In the genomic region with DNA sequence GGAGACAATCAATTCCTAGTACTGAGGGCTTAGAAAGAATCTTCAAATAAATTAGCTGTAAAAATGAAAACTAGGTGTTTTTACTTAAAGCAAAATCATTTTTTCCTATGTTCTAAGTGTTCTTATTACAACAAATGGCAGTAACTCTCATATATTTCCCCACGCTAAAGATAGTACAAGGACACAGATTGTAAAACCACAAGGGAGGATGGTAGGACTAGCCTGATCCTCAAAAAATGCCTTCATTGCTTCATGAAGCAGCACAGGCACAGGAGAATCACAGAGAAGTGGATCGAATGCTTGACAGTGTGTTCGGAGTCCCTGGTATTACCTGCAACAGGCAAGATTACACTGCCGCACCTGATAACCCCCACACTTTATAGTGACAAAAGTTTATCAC, we compare ENCODE assay signal across 23 cellular contexts. TPM values are rescaled to one million over a fixed set of nuclear protein-coding genes. Genes with fewer than 3 reads are reported as not detected.
A peak's percentile ranks its signal among the peaks of the same experiment; 100 is the strongest.
DNase-seq lines count a peak whose midpoint lies in the region; ATAC-seq, FAIRE-seq and TF ChIP-seq lines count a peak whose summit lies in the region.
"Had no signal": no experiment of that assay in that cellular context is flagged by ENCODE, and none has a peak within 500 bp of the region (broad histone marks: within the 10 kb centered on the region; RNA-seq: fewer than 3 reads in every experiment).

No MANE protein-coding gene starts in this region.

- no peak for ATAC-seq in CD4-positive, alpha-beta T cell (ENCODE audit: poor library complexity)
- no peak for ATAC-seq in natural killer cell
- no peak for ATAC-seq in GM19351 (IDR thresholded peaks at IDR 0.05; ENCODE audit: unreplicated experiment)
- ATAC-seq in GM19324 (IDR thresholded peaks at IDR 0.05; ENCODE audit: low FRiP score, unreplicated experiment) = no peak
- ATAC-seq: A549, HepG2, PC-3 had no signal

- H3K27me3 Mint-ChIP-seq in CD4-positive, alpha-beta T cell = no peaks in the 10 kb centered on the region
- H3K27me3 Mint-ChIP-seq in CD8-positive, alpha-beta memory T cell = no peaks in the 10 kb centered on the region
- no peaks in the 10 kb centered on the region for H3K27me3 Mint-ChIP-seq in endodermal cell (ENCODE audit: insufficient read depth)
- H3K27me3 Mint-ChIP-seq in natural killer cell (ENCODE audit: low read depth in 2 of 2) = no peaks in the 10 kb centered on the region

- H3K4me1 Mint-ChIP-seq in CD4-positive, alpha-beta T cell (ENCODE audit: low read depth) = peaks cover 27% of the 10 kb centered on the region
- H3K4me1 Mint-ChIP-seq in CD8-positive, alpha-beta memory T cell = peaks cover 53 to 83% (median 62%) of the 10 kb centered on the region in 3 donors
- H3K4me1 Mint-ChIP-seq in endodermal cell (peaks cover 3% of the 10 kb centered on the region), natural killer cell (peaks cover 64 to 68% of the 10 kb centered on the region in 2 donors)

- no peak for FAIRE-seq in urothelium cell line (lab: Jason Lieb, UNC)
- FAIRE-seq: A549, GM18507, HepG2 had no signal

- DNase-seq in CD4-positive, alpha-beta T cell = no peak
- no peak for DNase-seq in CD8-positive, alpha-beta memory T cell
- no peak for DNase-seq in endodermal cell
- no peak for DNase-seq in natural killer cell
- no peak for DNase-seq in urothelium cell line (ENCODE audit: low spot score)
- DNase-seq: C1 segment of cervical spinal cord; Calu3; GM23248; H7; Karpas-422; NCI-H1105 treated with DMSO at 0.1 percent for 48 hours; NCI-H2029; NCI-H446; NCI-H524 treated with DMSO at 0.1 percent for 48 hours; NCI-H774; NK-92 treated with Interleukin-12 subunit alpha and Interleukin-12 subunit beta, amount 100 ng/mL, for 24 hours; PC-3; SK-N-SH had no signal

- POLR2A ChIA-PET in CD4-positive, alpha-beta T cell (lab: Charles Lee) = no interaction called here
- POLR2A ChIA-PET in CD8-positive, alpha-beta memory T cell (lab: Charles Lee) = no interaction called here

- peaks cover 85% of the 10 kb centered on the region for H3K36me3 Mint-ChIP-seq in CD4-positive, alpha-beta T cell (ENCODE audit: low read depth)
- peaks cover 38 to 87% (median 55%) of the 10 kb centered on the region in 3 donors for H3K36me3 Mint-ChIP-seq in CD8-positive, alpha-beta memory T cell
- peaks cover 55% of the 10 kb centered on the region for H3K36me3 Mint-ChIP-seq in endodermal cell (ENCODE audit: low read depth)
- H3K36me3 Mint-ChIP-seq in natural killer cell = peaks cover 38% of the 10 kb centered on the region

- peaks cover 6% of the 10 kb centered on the region for H3K9me3 Mint-ChIP-seq in CD4-positive, alpha-beta T cell
- H3K9me3 Mint-ChIP-seq in CD8-positive, alpha-beta memory T cell = peaks cover 0 to 9% (median 0%) of the 10 kb centered on the region in 5 donors
- peaks cover 5% of the 10 kb centered on the region for H3K9me3 Mint-ChIP-seq in endodermal cell
- H3K9me3 Mint-ChIP-seq in natural killer cell = no peaks in the 10 kb centered on the region

- H3K27me3 ChIP-seq in CD4-positive, alpha-beta T cell (ENCODE audit: control insufficient read depth, insufficient read depth, low read length) = no peaks in the 10 kb centered on the region
- no peaks in the 10 kb centered on the region for H3K27me3 ChIP-seq in CD8-positive, alpha-beta memory T cell (ENCODE audit: insufficient read depth, low read length, poor library complexity, severe bottlenecking)
- H3K27me3 ChIP-seq in endodermal cell (ENCODE audit: control insufficient read depth, insufficient read depth, low read length, poor library complexity, severe bottlenecking) = no peaks in the 10 kb centered on the region

- no peak overlapping the region for H3K27ac ChIP-seq in CD4-positive, alpha-beta T cell (ENCODE audit: low read depth, low read length)
- H3K27ac ChIP-seq in CD8-positive, alpha-beta memory T cell (ENCODE audit: low read depth, low read length) = no peak overlapping the region
- no peak overlapping the region for H3K27ac ChIP-seq in endodermal cell (ENCODE audit: low read depth, low read length)
- H3K27ac ChIP-seq: A549, GM23248 had no signal

- no peaks in the 10 kb centered on the region for H3K4me1 ChIP-seq in CD8-positive, alpha-beta memory T cell (ENCODE audit: insufficient read depth, low read length)
- H3K4me1 ChIP-seq in endodermal cell (ENCODE audit: control insufficient read depth, insufficient read depth, low read length) = no peaks in the 10 kb centered on the region
- H3K4me1 ChIP-seq: A549 had no signal

- no peak overlapping the region for H3K4me3 ChIP-seq in CD8-positive, alpha-beta memory T cell (ENCODE audit: low read length)
- no peak overlapping the region for H3K4me3 ChIP-seq in endodermal cell (ENCODE audit: low read length)
- H3K4me3 ChIP-seq: A549, GM23248 had no signal

- intact Hi-C loops in CD4-positive, alpha-beta T cell (cut with DNase I, micrococcal nuclease) = no loop called here
- intact Hi-C loops in natural killer cell (cut with micrococcal nuclease) = no loop called here

- no peak overlapping the region for H3K9ac ChIP-seq in endodermal cell (ENCODE audit: extremely low read depth, low read length, poor library complexity, severe bottlenecking)
- H3K9ac ChIP-seq: GM23248, SK-N-SH had no signal

- H3K36me3 ChIP-seq in CD8-positive, alpha-beta memory T cell (ENCODE audit: insufficient read depth, low read length) = peaks cover 13% of the 10 kb centered on the region
- H3K36me3 ChIP-seq in endodermal cell (ENCODE audit: control insufficient read depth, insufficient read depth, low read length) = peaks cover 5% of the 10 kb centered on the region

- CTCF ChIA-PET in CD4-positive, alpha-beta T cell (lab: Charles Lee) = no interaction called here
- CTCF ChIA-PET in CD8-positive, alpha-beta memory T cell (lab: Charles Lee) = no interaction called here

- 65 to 70% methylated on average over 4 of the region's 4 CpGs for WGBS in endodermal cell (ENCODE audit: insufficient coverage in 1 of 2, insufficient read length in 1 of 2), 2 experiments

- H3K27ac Mint-ChIP-seq in CD4-positive, alpha-beta T cell = peak overlapping the region; percentile 9
- peak overlapping the region in 7 of 8 donors; percentile 30 to 95 (median 71) for H3K27ac Mint-ChIP-seq in CD8-positive, alpha-beta memory T cell
- H3K27ac Mint-ChIP-seq in endodermal cell (peak overlapping the region; percentile 28), natural killer cell (peak overlapping the region; percentile 92 to 93)

- H3K9me3 ChIP-seq in CD4-positive, alpha-beta T cell (ENCODE audit: control insufficient read depth, low read length) = no peaks in the 10 kb centered on the region
- H3K9me3 ChIP-seq in CD8-positive, alpha-beta memory T cell (ENCODE audit: low read length) = no peaks in the 10 kb centered on the region
- H3K9me3 ChIP-seq in endodermal cell (ENCODE audit: control insufficient read depth, low read length) = no peaks in the 10 kb centered on the region
- H3K9me3 ChIP-seq: A549, SK-N-SH had no signal

- TF ChIP-seq CTCF in CD4-positive, alpha-beta T cell (IDR thresholded peaks at IDR 0.05) = no peak
- TF ChIP-seq CTCF in endodermal cell (conservative IDR thresholded peaks at IDR 0.05) = no peak
- no peak for TF ChIP-seq CTCF in natural killer cell (IDR thresholded peaks at IDR 0.05)

- no peak overlapping the region for H3K4me3 Mint-ChIP-seq in CD4-positive, alpha-beta T cell
- H3K4me3 Mint-ChIP-seq in CD8-positive, alpha-beta memory T cell = no peak overlapping the region
- H3K4me3 Mint-ChIP-seq in endodermal cell (no peak overlapping the region), natural killer cell (no peak overlapping the region)

RNA-seq across cellular contexts. Expression of gene SAMD3, which starts 58.5 kb away (rescaled TPM):
- total RNA-seq in CD4-positive, alpha-beta T cell = 10 to 100 TPM; 24.3 to 28.7 TPM
- 10 to 100 TPM; 12.5 to 14.5 TPM for total RNA-seq in CD8-positive, alpha-beta memory T cell
- polyA plus RNA-seq in CD8-positive, alpha-beta memory T cell = 220 TPM
- 10 to 100 TPM; 41.3 to 44.8 TPM for total RNA-seq in endodermal cell
- polyA plus RNA-seq in endodermal cell (2013, experiment 1 of 2) = 5.7 TPM
- 6.5 TPM for polyA plus RNA-seq in endodermal cell (2013, experiment 2 of 2)
- total RNA-seq in natural killer cell = 100 to 1,000 TPM; 322 to 413 (median 339) TPM
- total RNA-seq: Calu3, HepG2, PC-3 had no signal
- polyA plus RNA-seq: A549, HepG2 had no signal

Comparison
In these comparisons a context has a peak if more than half of its experiments do, and no peak if none do; other contexts are left out.
1. H3K27ac Mint-ChIP-seq: peak in every context shown above with its lines; median percentile 92 in natural killer cell; 71 in CD8-positive, alpha-beta memory T cell; 28 in endodermal cell; 9 in CD4-positive, alpha-beta T cell.
2. RNA of gene SAMD3, which starts 58.5 kb away (total RNA-seq): 322 to 413 TPM in natural killer cell; 41.3 to 44.8 TPM in endodermal cell, 24.3 to 28.7 TPM in CD4-positive, alpha-beta T cell and 12.5 to 14.5 TPM in CD8-positive, alpha-beta memory T cell; every median in the first group is over 4 times any median in the second.